In the genomic region with DNA sequence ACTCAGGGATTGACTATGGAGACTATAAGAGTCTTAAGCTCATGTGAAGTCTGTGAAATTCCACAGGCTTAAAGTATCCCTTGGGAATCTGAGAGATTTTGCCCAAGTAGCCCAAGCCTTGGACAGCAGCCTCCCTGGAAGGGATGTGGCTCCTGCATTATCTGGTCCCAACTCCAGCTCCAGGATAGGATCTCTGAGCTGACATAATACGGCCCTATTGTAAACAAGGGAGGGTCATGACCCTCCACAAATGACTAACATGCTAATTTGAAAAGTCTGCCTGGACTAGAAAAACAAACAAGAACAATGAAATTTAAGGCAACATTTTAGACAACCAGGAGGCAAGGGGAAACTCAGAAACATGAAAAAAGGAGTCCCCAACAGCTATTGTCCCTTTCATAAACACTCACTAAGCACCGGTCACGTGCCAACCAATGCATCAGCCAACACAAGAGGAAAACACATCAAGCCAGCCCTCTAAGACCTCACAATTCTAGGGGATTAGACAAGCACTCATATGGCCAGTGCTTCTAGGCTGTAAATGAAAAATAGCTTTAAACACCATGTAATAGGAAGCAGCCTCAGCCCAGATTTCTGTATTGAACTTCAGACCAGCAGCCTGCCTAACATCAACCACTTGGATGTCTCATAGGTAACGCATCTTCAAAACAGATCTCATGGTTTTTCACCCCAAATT, we compare ENCODE assay signal across 17 cellular contexts.
DNase-seq lines count a peak whose midpoint lies in the region; ATAC-seq and TF ChIP-seq lines count a peak whose summit lies in the region.
"Had no signal": no experiment of that assay in that cellular context is flagged by ENCODE, and none has a peak within 500 bp of the region (broad histone marks: within the 10 kb centered on the region; RNA-seq: fewer than 3 reads in every experiment).

No MANE protein-coding gene starts in this region.

- H3K4me3 Mint-ChIP-seq in neural progenitor cell, result no peak overlapping the region
- H3K4me3 Mint-ChIP-seq in endothelial cell (ENCODE audit: unreplicated experiment), result no peak overlapping the region
- H3K4me3 Mint-ChIP-seq: activated CD4-positive, alpha-beta T cell treated with anti-CD3 and anti-CD28 coated beads for 36 hours; IgD-negative memory B cell; memory B cell; T-cell had no signal

- H3K27me3 ChIP-seq in neural progenitor cell, result no peaks in the 10 kb centered on the region

- no peak overlapping the region for H3K27ac ChIP-seq in neural progenitor cell

- no peak overlapping the region for H3K9ac ChIP-seq in neural progenitor cell

- no peak for ATAC-seq in HG03097 (IDR thresholded peaks at IDR 0.05; ENCODE audit: low FRiP score, unreplicated experiment)
- ATAC-seq: activated CD4-positive, alpha-beta T cell treated with anti-CD3 and anti-CD28 coated beads for 36 hours; T-cell had no signal

- no peaks in the 10 kb centered on the region for H4K20me1 ChIP-seq in neural progenitor cell (ENCODE audit: low read depth)

- H2AFZ ChIP-seq in neural progenitor cell (replicated peaks), result no peak overlapping the region

- H3K36me3 Mint-ChIP-seq in neural progenitor cell (no peaks in the 10 kb centered on the region), endothelial cell (ENCODE audit: low read depth, unreplicated experiment) (no peaks in the 10 kb centered on the region)
- H3K36me3 Mint-ChIP-seq: IgD-negative memory B cell, T-cell had no signal

- H3K36me3 ChIP-seq in neural progenitor cell, result no peaks in the 10 kb centered on the region
- H3K36me3 ChIP-seq: HAP-1 had no signal

- H3K9me3 Mint-ChIP-seq in neural progenitor cell (peaks cover 11% of the 10 kb centered on the region), endothelial cell (ENCODE audit: unreplicated experiment) (no peaks in the 10 kb centered on the region)

- H3K27me3 Mint-ChIP-seq in neural progenitor cell (ENCODE audit: insufficient read depth, low read depth), result no peaks in the 10 kb centered on the region
- no peaks in the 10 kb centered on the region for H3K27me3 Mint-ChIP-seq in endothelial cell (ENCODE audit: unreplicated experiment)

- H3K4me1 Mint-ChIP-seq in neural progenitor cell, result peaks cover 13% of the 10 kb centered on the region
- H3K4me1 Mint-ChIP-seq in endothelial cell (ENCODE audit: unreplicated experiment), result peaks cover 9% of the 10 kb centered on the region
- H3K4me1 Mint-ChIP-seq: activated CD4-positive, alpha-beta T cell treated with anti-CD3 and anti-CD28 coated beads for 36 hours; IgD-negative memory B cell; memory B cell; T-cell had no signal

- H3F3A ChIP-seq in neural progenitor cell (ENCODE audit: low read depth), result no peaks in the 10 kb centered on the region

- H3K9me3 ChIP-seq in neural progenitor cell (ENCODE audit: low read depth), result no peaks in the 10 kb centered on the region
- H3K9me3 ChIP-seq: HAP-1 had no signal

- DNase-seq in AG09319 (ENCODE audit: extremely low read depth, low read depth) (peak; percentile 32), amniotic epithelial cell (ENCODE audit: low read depth) (peak; percentile 34), foreskin fibroblast (peak; percentile 77 to 88), neural progenitor cell (ENCODE audit: low spot score) (peak; percentile 36), cerebellum (ENCODE audit: low spot score) (no peak), kidney glomerular epithelial cell (lab: John Stamatoyannopoulos, UW) (no peak), endothelial cell (ENCODE audit: low spot score) (no peak)
- DNase-seq: activated CD4-positive, alpha-beta T cell treated with anti-CD3 and anti-CD28 coated beads for 36 hours; central memory CD4-positive, alpha-beta T cell; DMS 273 treated with DMSO at 0.1 percent for 48 hours; NCI-H1930; substantia nigra; T-cell had no signal

- H3K27ac Mint-ChIP-seq in neural progenitor cell, result peak overlapping the region; percentile 5
- H3K27ac Mint-ChIP-seq in endothelial cell (ENCODE audit: unreplicated experiment), result no peak overlapping the region
- H3K27ac Mint-ChIP-seq: activated CD4-positive, alpha-beta T cell treated with anti-CD3 and anti-CD28 coated beads for 36 hours; memory B cell; T-cell had no signal

- TF ChIP-seq CTCF in AG09319 (IDR thresholded peaks at IDR 0.05; ENCODE audit: low read depth, low read length) (no peak), foreskin fibroblast (IDR thresholded peaks at IDR 0.05; ENCODE audit: low read depth, low read length) (no peak), neural progenitor cell (IDR thresholded peaks at IDR 0.05) (no peak), endothelial cell (IDR thresholded peaks at IDR 0.05; ENCODE audit: unreplicated experiment) (no peak)

- H3K4me1 ChIP-seq in neural progenitor cell, result peaks cover 14% of the 10 kb centered on the region
- H3K4me1 ChIP-seq: HAP-1 had no signal

- H3K4me3 ChIP-seq in foreskin fibroblast (ENCODE audit: low read depth in 1 of 2, low read length in 2 of 2) (no peak overlapping the region), neural progenitor cell (no peak overlapping the region)
- H3K4me3 ChIP-seq: HAP-1 had no signal

- no peak overlapping the region for H3K4me2 ChIP-seq in neural progenitor cell

- H3K79me2 ChIP-seq in neural progenitor cell (ENCODE audit: low read depth), result no peaks in the 10 kb centered on the region

Comparison
In these comparisons a context has a peak if more than half of its experiments do, and no peak if none do; other contexts are left out.
1. DNase-seq: peak in AG09319 (single experiment), amniotic epithelial cell (single experiment), foreskin fibroblast (2 of 2) and neural progenitor cell (single experiment); none in cerebellum (single experiment), kidney glomerular epithelial cell (single experiment) and endothelial cell (single experiment).